Comparison of ENCODE assay signal across 1 cellular context in the genomic region with DNA sequence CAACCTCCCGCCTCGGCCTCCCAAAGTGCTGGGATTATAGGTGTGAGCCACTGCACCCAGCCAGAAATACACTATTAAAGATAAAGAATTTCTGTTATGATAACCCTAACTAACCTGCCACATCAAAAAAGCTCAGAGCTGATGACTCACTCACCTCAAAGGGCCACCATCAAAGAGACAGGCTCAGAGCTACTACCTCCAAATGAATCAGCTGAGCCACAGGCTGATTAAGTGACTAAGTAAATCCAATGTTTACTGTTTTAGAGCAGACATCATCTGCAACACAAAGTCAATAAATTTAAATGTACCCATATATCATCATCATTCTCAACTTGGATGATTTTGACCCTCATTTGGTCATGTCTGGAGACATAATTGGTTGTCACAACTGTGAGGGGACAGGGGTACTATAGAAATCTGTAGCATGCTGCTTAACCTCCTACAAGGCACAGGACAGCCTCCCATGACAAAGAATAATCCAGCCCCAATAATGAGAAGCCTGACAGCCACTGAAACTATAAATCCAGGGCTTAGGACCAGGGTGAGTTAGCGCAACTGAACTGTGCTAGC.
TF ChIP-seq lines count a peak whose summit lies in the region.

No MANE protein-coding gene starts in this region.

TF ChIP-seq in HCT116, 20 proteins besides CTCF, POLR2A, EP300 and RAD21 (continued from another document):
- TF ChIP-seq TCF7L2 (IDR thresholded peaks at IDR 0.05; ENCODE audit: borderline replicate concordance, extremely low read depth, insufficient read depth, insufficient read length) (peak; percentile 99), JUND (IDR thresholded peaks at IDR 0.05) (peak; percentile 100), EGR1 (IDR thresholded peaks at IDR 0.05; ENCODE audit: low read depth) (peak; percentile 39; the same call in 1 of the 2 replicates), EZH2phosphoT487 (IDR thresholded peaks at IDR 0.05; ENCODE audit: borderline replicate concordance) (no peak)
- TF ChIP-seq, protein P1, sequence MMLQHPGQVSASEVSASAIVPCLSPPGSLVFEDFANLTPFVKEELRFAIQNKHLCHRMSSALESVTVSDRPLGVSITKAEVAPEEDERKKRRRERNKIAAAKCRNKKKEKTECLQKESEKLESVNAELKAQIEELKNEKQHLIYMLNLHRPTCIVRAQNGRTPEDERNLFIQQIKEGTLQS (IDR thresholded peaks at IDR 0.05): peak; percentile 72
TF ChIP-seq in HCT116: peak in this region for 14.
